15 cellular contexts compared by ENCODE assay signal in the genomic region with DNA sequence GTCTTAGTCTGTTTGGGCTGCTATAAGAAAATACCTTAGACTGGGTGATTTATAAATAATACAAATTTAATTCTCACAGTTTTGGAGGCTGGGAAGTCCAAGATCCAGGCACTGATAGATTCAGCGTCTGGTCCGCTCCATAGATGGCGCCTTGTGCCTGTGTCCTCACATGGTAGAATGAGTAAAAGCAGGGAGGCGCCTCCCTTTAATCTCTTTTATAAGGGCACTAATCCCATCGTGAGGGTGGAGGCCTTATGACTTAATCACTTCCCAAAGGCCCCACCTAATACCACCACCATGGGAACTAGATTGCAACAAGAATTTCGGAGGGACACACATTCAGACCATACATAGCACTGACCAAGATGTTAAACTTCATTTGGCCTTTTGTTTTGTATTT.
DNase-seq lines count a peak whose midpoint lies in the region; ATAC-seq and TF ChIP-seq lines count a peak whose summit lies in the region.
"Had no signal": no experiment of that assay in that cellular context is flagged by ENCODE, and none has a peak within 500 bp of the region (broad histone marks: within the 10 kb centered on the region; RNA-seq: fewer than 3 reads in every experiment).

No MANE protein-coding gene starts in this region.

- no peaks in the 10 kb centered on the region for H3K27me3 Mint-ChIP-seq in activated naive CD8-positive, alpha-beta T cell treated with anti-CD3 and anti-CD28 coated beads, Interleukin-2, amount 50 U/mL, for 24 hours
- H3K27me3 Mint-ChIP-seq: activated CD8-positive, alpha-beta memory T cell treated with anti-CD3 and anti-CD28 coated beads, Interleukin-2, amount 10 ng/mL, durations not matched to agents 7 days and 5 days; activated naive CD4-positive, alpha-beta T cell treated with anti-CD3 and anti-CD28 coated beads, Interleukin-2, amount 10 ng/mL, durations not matched to agents 7 days and 5 days had no signal

- no peak overlapping the region for H3K27ac Mint-ChIP-seq in activated naive CD8-positive, alpha-beta T cell treated with anti-CD3 and anti-CD28 coated beads, Interleukin-2, amount 50 U/mL, for 24 hours
- H3K27ac Mint-ChIP-seq: activated CD8-positive, alpha-beta memory T cell treated with anti-CD3 and anti-CD28 coated beads, Interleukin-2, amount 10 ng/mL, durations not matched to agents 7 days and 5 days; activated naive CD4-positive, alpha-beta T cell treated with anti-CD3 and anti-CD28 coated beads, Interleukin-2, amount 10 ng/mL, durations not matched to agents 7 days and 5 days; progenitor cell of endocrine pancreas had no signal

- DNase-seq in NCI-H510A treated with DMSO at 0.1 percent for 48 hours (lab: John Stamatoyannopoulos, UW) (peak; percentile 34), NCI-H510A (lab: John Stamatoyannopoulos, UW) (no peak), NCI-H1092 (lab: John Stamatoyannopoulos, UW) (peak; percentile 9), SHP77 treated with DMSO at 0.1 percent for 48 hours (lab: John Stamatoyannopoulos, UW) (peak; percentile 38), mucosa of descending colon (peak in 1 of 3 donors; percentile 39), HK-2 (ENCODE audit: unreplicated experiment) (no peak), posterior cingulate gyrus (no peak)
- no peak for DNase-seq in activated naive CD8-positive, alpha-beta T cell treated with anti-CD3 and anti-CD28 coated beads, Interleukin-2, amount 50 U/mL, for 24 hours
- DNase-seq: activated CD8-positive, alpha-beta memory T cell treated with anti-CD3 and anti-CD28 coated beads, Interleukin-2, amount 10 ng/mL, durations not matched to agents 7 days and 5 days; activated naive CD4-positive, alpha-beta T cell treated with anti-CD3 and anti-CD28 coated beads, Interleukin-2, amount 10 ng/mL, durations not matched to agents 7 days and 5 days; heart left ventricle; MM.1S; tibial artery had no signal

- no peak overlapping the region for H3K4me3 ChIP-seq in mucosa of descending colon
- H3K4me3 ChIP-seq: heart left ventricle, tibial artery had no signal

- peak; percentile 83 for ATAC-seq in mucosa of descending colon
- ATAC-seq in activated naive CD8-positive, alpha-beta T cell treated with anti-CD3 and anti-CD28 coated beads, Interleukin-2, amount 50 U/mL, for 24 hours = no peak
- ATAC-seq: activated CD8-positive, alpha-beta memory T cell treated with anti-CD3 and anti-CD28 coated beads, Interleukin-2, amount 10 ng/mL, durations not matched to agents 7 days and 5 days; heart left ventricle; left lobe of liver had no signal

- no peak overlapping the region for H3K4me3 Mint-ChIP-seq in activated naive CD8-positive, alpha-beta T cell treated with anti-CD3 and anti-CD28 coated beads, Interleukin-2, amount 50 U/mL, for 24 hours
- H3K4me3 Mint-ChIP-seq: activated CD8-positive, alpha-beta memory T cell treated with anti-CD3 and anti-CD28 coated beads, Interleukin-2, amount 10 ng/mL, durations not matched to agents 7 days and 5 days; activated naive CD4-positive, alpha-beta T cell treated with anti-CD3 and anti-CD28 coated beads, Interleukin-2, amount 10 ng/mL, durations not matched to agents 7 days and 5 days had no signal

- TF ChIP-seq CTCF in mucosa of descending colon (IDR thresholded peaks at IDR 0.05) = no peak

- H3K36me3 Mint-ChIP-seq in activated naive CD8-positive, alpha-beta T cell treated with anti-CD3 and anti-CD28 coated beads, Interleukin-2, amount 50 U/mL, for 24 hours (ENCODE audit: low read depth) = peaks cover 21% of the 10 kb centered on the region
- H3K36me3 Mint-ChIP-seq: activated CD8-positive, alpha-beta memory T cell treated with anti-CD3 and anti-CD28 coated beads, Interleukin-2, amount 10 ng/mL, durations not matched to agents 7 days and 5 days had no signal

- no peaks in the 10 kb centered on the region for H3K9me3 ChIP-seq in mucosa of descending colon
- H3K9me3 ChIP-seq: tibial artery had no signal

- H3K4me1 ChIP-seq in mucosa of descending colon (ENCODE audit: low read depth) = peaks cover 8% of the 10 kb centered on the region

- no peaks in the 10 kb centered on the region for H3K9me3 Mint-ChIP-seq in activated naive CD8-positive, alpha-beta T cell treated with anti-CD3 and anti-CD28 coated beads, Interleukin-2, amount 50 U/mL, for 24 hours
- H3K9me3 Mint-ChIP-seq: activated naive CD4-positive, alpha-beta T cell treated with anti-CD3 and anti-CD28 coated beads, Interleukin-2, amount 10 ng/mL, durations not matched to agents 7 days and 5 days had no signal

- intact Hi-C loops in mucosa of descending colon (cut with DNase I, micrococcal nuclease) (no loop called here), posterior cingulate gyrus (cut with DNase I) (no loop called here)

- H3K36me3 ChIP-seq in mucosa of descending colon (ENCODE audit: low read depth) = no peaks in the 10 kb centered on the region

- no peaks in the 10 kb centered on the region for H3K4me1 Mint-ChIP-seq in activated naive CD8-positive, alpha-beta T cell treated with anti-CD3 and anti-CD28 coated beads, Interleukin-2, amount 50 U/mL, for 24 hours
- H3K4me1 Mint-ChIP-seq: activated CD8-positive, alpha-beta memory T cell treated with anti-CD3 and anti-CD28 coated beads, Interleukin-2, amount 10 ng/mL, durations not matched to agents 7 days and 5 days; activated naive CD4-positive, alpha-beta T cell treated with anti-CD3 and anti-CD28 coated beads, Interleukin-2, amount 10 ng/mL, durations not matched to agents 7 days and 5 days had no signal

Comparison
In these comparisons a context has a peak if more than half of its experiments do, and no peak if none do; other contexts are left out.
1. DNase-seq: peak in NCI-H510A treated with DMSO at 0.1 percent for 48 hours (single experiment), NCI-H1092 (single experiment) and SHP77 treated with DMSO at 0.1 percent for 48 hours (single experiment); none in NCI-H510A (single experiment), activated naive CD8-positive, alpha-beta T cell treated with anti-CD3 and anti-CD28 coated beads, Interleukin-2, amount 50 U/mL, for 24 hours (single experiment), HK-2 (single experiment) and posterior cingulate gyrus (0 of 10).